ENCODE assay signal across 20 cellular contexts in the genomic region with DNA sequence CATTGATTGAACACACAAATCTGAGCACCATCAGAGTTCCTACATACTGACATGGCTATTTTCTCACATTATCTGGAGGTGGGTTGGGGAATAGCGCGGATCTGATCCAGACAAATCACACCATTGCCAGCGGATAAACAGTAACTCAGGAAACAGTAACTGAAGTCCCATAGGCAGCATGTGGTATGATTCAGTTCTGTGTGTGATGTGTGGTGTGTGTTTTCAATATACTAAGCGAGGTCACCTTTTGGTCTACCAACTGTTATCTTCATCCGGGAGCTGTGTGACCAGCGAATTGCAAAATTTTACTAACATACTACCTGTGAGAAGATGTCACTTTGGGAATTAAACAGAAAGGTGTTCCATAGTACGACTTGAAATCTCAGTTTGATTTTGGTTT. TPM values are rescaled to one million over a fixed set of nuclear protein-coding genes. Genes with fewer than 3 reads are reported as not detected.
DNase-seq lines count a peak whose midpoint lies in the region; TF ChIP-seq lines count a peak whose summit lies in the region.
"Had no signal": no experiment of that assay in that cellular context is flagged by ENCODE, and none has a peak within 500 bp of the region (broad histone marks: within the 10 kb centered on the region; RNA-seq: fewer than 3 reads in every experiment).

No MANE protein-coding gene starts in this region.

- no peak overlapping the region for H4K91ac ChIP-seq in mesenchymal stem cell (ENCODE audit: low read length)

- no peak for DNase-seq in activated CD4-positive, alpha-beta T cell treated with anti-CD3 and anti-CD28 coated beads, Interleukin-2, amount 10 ng/mL, durations not matched to agents 24 days and 14 days
- DNase-seq in activated CD4-positive, alpha-beta T cell treated with anti-CD3 and anti-CD28 coated beads, Interleukin-2, amount 50 U/mL, for 1 hour = no peak
- no peak for DNase-seq in MCF 10A (ENCODE audit: unreplicated experiment)
- DNase-seq in mammary epithelial cell = no peak
- no peak for DNase-seq in caudate nucleus (lab: John Stamatoyannopoulos, UW)
- no peak for DNase-seq in activated CD4-positive, CD25-positive, alpha-beta regulatory T cell (lab: John Stamatoyannopoulos, UW)
- no peak for DNase-seq in erythroblast (lab: John Stamatoyannopoulos, UW)
- DNase-seq in mesenchymal stem cell = no peak
- DNase-seq: 8988T; BE2C; Caco-2; CD4-positive, CD25-positive, alpha-beta regulatory T cell; KG1; NCI-H187; NCI-H2107; NCI-H510A treated with DMSO at 0.1 percent for 48 hours; NCI-H774 had no signal

- H3K27me3 ChIP-seq in mammary epithelial cell (ENCODE audit: insufficient read depth, low read length) (no peaks in the 10 kb centered on the region), mesenchymal stem cell (ENCODE audit: control insufficient read depth in 1 of 2, insufficient read depth in 1 of 2, low read length in 2 of 2) (no peaks in the 10 kb centered on the region)
- H3K27me3 ChIP-seq: BE2C had no signal

- no peak overlapping the region for H2BK15ac ChIP-seq in mesenchymal stem cell (ENCODE audit: low read depth, poor library complexity, severe bottlenecking)

- H4K20me1 ChIP-seq in mammary epithelial cell (ENCODE audit: insufficient read depth, low read length) = no peaks in the 10 kb centered on the region

- H3K9me3 Mint-ChIP-seq in activated CD4-positive, alpha-beta T cell treated with anti-CD3 and anti-CD28 coated beads, Interleukin-2, amount 10 ng/mL, durations not matched to agents 24 days and 14 days = no peaks in the 10 kb centered on the region
- H3K9me3 Mint-ChIP-seq in MCF 10A (ENCODE audit: unreplicated experiment) = no peaks in the 10 kb centered on the region
- H3K9me3 Mint-ChIP-seq: CD4-positive, CD25-positive, alpha-beta regulatory T cell had no signal

- no peak for TF ChIP-seq CTCF in MCF 10A (IDR thresholded peaks at IDR 0.05; ENCODE audit: unreplicated experiment)
- TF ChIP-seq CTCF in mammary epithelial cell (conservative IDR thresholded peaks at IDR 0.05 in 1 of 2, IDR thresholded peaks at IDR 0.05 in 1 of 2; ENCODE audit: extremely low read depth in 1 of 2, insufficient read depth in 1 of 2, low read depth in 1 of 2, low read length in 2 of 2) = no peak

- H3K27ac ChIP-seq in mammary epithelial cell (ENCODE audit: insufficient read depth, low read depth, low read length) (no peak overlapping the region), caudate nucleus (ENCODE audit: low read depth, low read length) (peak overlapping the region; percentile 75), mesenchymal stem cell (ENCODE audit: low read length, poor library complexity, severe bottlenecking) (no peak overlapping the region)

- H2BK5ac ChIP-seq in mesenchymal stem cell (ENCODE audit: low read depth, low read length, poor library complexity, severe bottlenecking) = no peak overlapping the region

- BruUV-seq in MCF 10A (replicated peaks; lab: Mats Ljungman, UMichigan) (TSS peak; percentile 14), mammary epithelial cell (replicated peaks; lab: Mats Ljungman, UMichigan) (no TSS peak)

- H3K4me2 ChIP-seq in mammary epithelial cell (ENCODE audit: insufficient read depth, low read depth, low read length) (no peak overlapping the region), mesenchymal stem cell (ENCODE audit: low read length, poor library complexity, severe bottlenecking) (no peak overlapping the region)

- no peak overlapping the region for H2BK12ac ChIP-seq in mesenchymal stem cell (ENCODE audit: low read length in 2 of 2)

- H3K4me1 Mint-ChIP-seq in activated CD4-positive, alpha-beta T cell treated with anti-CD3 and anti-CD28 coated beads, Interleukin-2, amount 10 ng/mL, durations not matched to agents 24 days and 14 days = peaks cover 4% of the 10 kb centered on the region
- no peaks in the 10 kb centered on the region for H3K4me1 Mint-ChIP-seq in MCF 10A (ENCODE audit: insufficient read depth, unreplicated experiment)
- H3K4me1 Mint-ChIP-seq: CD4-positive, CD25-positive, alpha-beta regulatory T cell had no signal

- 71% methylated on average over 7 of the region's 7 CpGs for WGBS in mammary epithelial cell (ENCODE audit: low coverage, missing lambda C conversion rate)
- WGBS in mesenchymal stem cell = 80% methylated on average over 7 of the region's 7 CpGs

- H2AK5ac ChIP-seq in mesenchymal stem cell (ENCODE audit: low read length, severe bottlenecking) = no peak overlapping the region

- no peak overlapping the region for H3K4ac ChIP-seq in mesenchymal stem cell (ENCODE audit: low read depth in 1 of 2, low read length in 2 of 2)

- no peaks in the 10 kb centered on the region for H3K79me2 ChIP-seq in mammary epithelial cell (ENCODE audit: insufficient read depth, low read length)

- H3K27me3 Mint-ChIP-seq in activated CD4-positive, alpha-beta T cell treated with anti-CD3 and anti-CD28 coated beads, Interleukin-2, amount 10 ng/mL, durations not matched to agents 24 days and 14 days = no peaks in the 10 kb centered on the region
- H3K27me3 Mint-ChIP-seq in MCF 10A (ENCODE audit: insufficient read depth, unreplicated experiment) = no peaks in the 10 kb centered on the region
- H3K27me3 Mint-ChIP-seq: CD4-positive, CD25-positive, alpha-beta regulatory T cell had no signal

- CTCF ChIA-PET in MCF 10A (lab: Yijun Ruan, JAX) = interaction anchor here (0.7 to 1.0 kb wide), 3 partner anchors 10 to 160 kb away, joined by 3 read pairs; no protein-coding TSS in a partner anchor
- CTCF ChIA-PET in mammary epithelial cell (lab: Charles Lee; ENCODE audit: low non-redundant PET) = no interaction called here

- H4K8ac ChIP-seq in mesenchymal stem cell (ENCODE audit: low read length) = no peak overlapping the region

- peaks cover 48% of the 10 kb centered on the region for H3K36me3 Mint-ChIP-seq in activated CD4-positive, alpha-beta T cell treated with anti-CD3 and anti-CD28 coated beads, Interleukin-2, amount 10 ng/mL, durations not matched to agents 24 days and 14 days (ENCODE audit: low read depth)
- H3K36me3 Mint-ChIP-seq in MCF 10A (ENCODE audit: insufficient read depth, unreplicated experiment) = peaks cover 86% of the 10 kb centered on the region

- dilution Hi-C loops in mammary epithelial cell (cut with HindIII; ENCODE audit: low sequenced_read_pairs) = no loop called here

- H3K79me1 ChIP-seq in mesenchymal stem cell (replicated peaks; ENCODE audit: low read length, poor library complexity, severe bottlenecking) = peaks cover 11% of the 10 kb centered on the region

- H3K9me3 ChIP-seq in mammary epithelial cell (replicated peaks; ENCODE audit: insufficient read depth, low read length) = no peaks in the 10 kb centered on the region
- H3K9me3 ChIP-seq in mesenchymal stem cell (ENCODE audit: control insufficient read depth, low read length) = no peaks in the 10 kb centered on the region
- H3K9me3 ChIP-seq: BE2C, Caco-2, HAP-1 had no signal

- POLR2A ChIA-PET in MCF 10A (lab: Yijun Ruan, JAX) = no interaction called here

- no peak overlapping the region for H3K9ac ChIP-seq in mammary epithelial cell (ENCODE audit: insufficient read depth, low read length)
- H3K9ac ChIP-seq in mesenchymal stem cell (ENCODE audit: low read length) = no peak overlapping the region

- H3K4me3 ChIP-seq in mammary epithelial cell (replicated peaks in 1 of 3; ENCODE audit: insufficient read depth in 1 of 3, low read depth in 2 of 3, low read length in 3 of 3) (no peak overlapping the region), mesenchymal stem cell (ENCODE audit: insufficient read depth in 1 of 2, low read depth in 1 of 2, low read length in 2 of 2) (no peak overlapping the region)
- H3K4me3 ChIP-seq: HAP-1 had no signal

- H3K23ac ChIP-seq in mesenchymal stem cell (ENCODE audit: low read length in 2 of 2) = no peak overlapping the region

- H3K4me1 ChIP-seq in mammary epithelial cell (ENCODE audit: insufficient read depth, low read length) (no peaks in the 10 kb centered on the region), mesenchymal stem cell (ENCODE audit: control insufficient read depth, insufficient read depth, low read depth, low read length) (no peaks in the 10 kb centered on the region)
- H3K4me1 ChIP-seq: BE2C, Caco-2, HAP-1 had no signal

- no peak overlapping the region for H3K18ac ChIP-seq in mesenchymal stem cell (ENCODE audit: low read depth in 1 of 2, low read length in 2 of 2)

- H3K36me3 ChIP-seq in mammary epithelial cell (ENCODE audit: insufficient read depth, low read length) (peaks cover 45% of the 10 kb centered on the region), mesenchymal stem cell (ENCODE audit: control insufficient read depth in 1 of 2, insufficient read depth in 2 of 2, low read depth in 1 of 2, low read length in 2 of 2) (peaks cover 16 to 80% of the 10 kb centered on the region in 2 experiments)

- H3K14ac ChIP-seq in mesenchymal stem cell (ENCODE audit: low read length in 2 of 2) = no peak overlapping the region

- intact Hi-C loops in activated CD4-positive, alpha-beta T cell treated with anti-CD3 and anti-CD28 coated beads, Interleukin-2, amount 10 ng/mL, durations not matched to agents 24 days and 14 days (cut with micrococcal nuclease) = loop anchor here (2.0 kb wide), 1 partner anchor 57 kb away; no protein-coding TSS in a partner anchor
- intact Hi-C loops in MCF 10A (cut with micrococcal nuclease) = no loop called here
- intact Hi-C loops in mammary epithelial cell (cut with micrococcal nuclease) = no loop called here

- no peak overlapping the region for H2BK120ac ChIP-seq in mesenchymal stem cell (ENCODE audit: low read depth, low read length)

- peak overlapping the region; percentile 43 for H3K27ac Mint-ChIP-seq in activated CD4-positive, alpha-beta T cell treated with anti-CD3 and anti-CD28 coated beads, Interleukin-2, amount 10 ng/mL, durations not matched to agents 24 days and 14 days
- H3K27ac Mint-ChIP-seq in MCF 10A (ENCODE audit: low read depth, unreplicated experiment) = no peak overlapping the region

- H3K4me3 Mint-ChIP-seq in activated CD4-positive, alpha-beta T cell treated with anti-CD3 and anti-CD28 coated beads, Interleukin-2, amount 10 ng/mL, durations not matched to agents 24 days and 14 days = no peak overlapping the region
- H3K4me3 Mint-ChIP-seq in MCF 10A (ENCODE audit: unreplicated experiment) = no peak overlapping the region

- H2AFZ ChIP-seq in mammary epithelial cell (ENCODE audit: low read depth, low read length) = no peak overlapping the region
- H2AFZ ChIP-seq in mesenchymal stem cell (ENCODE audit: low read depth, low read length) = no peak overlapping the region

- no peak for TF ChIP-seq POLR2A in erythroblast (IDR thresholded peaks at IDR 0.05; ENCODE audit: low read length)

- in situ Hi-C loops in mammary epithelial cell (cut with MboI; ENCODE audit: low sequenced_read_pairs in 2 of 2) = no loop called here

RNA-seq across cellular contexts. Expression of a gene that starts 50.1 kb away (rescaled TPM):
- not detected in 2 replicates for total RNA-seq in activated CD4-positive, alpha-beta T cell treated with anti-CD3 and anti-CD28 coated beads, Interleukin-2, amount 10 ng/mL, durations not matched to agents 24 days and 14 days
- total RNA-seq in MCF 10A (2022) (not detected in 2 replicates), mammary epithelial cell (not detected)
- polyA plus RNA-seq in mammary epithelial cell = not detected
- not detected for polyA minus RNA-seq in mammary epithelial cell
- polyA plus RNA-seq in mesenchymal stem cell (2013, experiment 1 of 2) = not detected
- not detected for polyA plus RNA-seq in mesenchymal stem cell (2013, experiment 2 of 2)
- total RNA-seq: Caco-2; CD4-positive, CD25-positive, alpha-beta regulatory T cell; HT-29; OCI-LY7 had no signal
